28 cellular contexts compared by ENCODE assay signal in genomic region chr17:51743477-51743876, GRCh38.
"Had no signal": no experiment of that assay in that cellular context is flagged by ENCODE, and none has a peak within 500 bp of the region (broad histone marks: within the 10 kb centered on the region; RNA-seq: fewer than 3 reads in every experiment).

No MANE protein-coding gene starts in this region.

- H3K27me3 ChIP-seq: neural progenitor cell, ovary, right lobe of liver, sigmoid colon, stomach, thyroid gland, tibial nerve, upper lobe of left lung, uterus had no signal

- H3K79me2 ChIP-seq: parathyroid adenoma had no signal

- H2AFZ ChIP-seq: neural progenitor cell, parathyroid adenoma had no signal

- H3K4me1 ChIP-seq: parathyroid adenoma, psoas muscle, right lobe of liver, sigmoid colon, stomach, thyroid gland, tibial nerve, upper lobe of left lung, uterus had no signal

- H3K4me3 Mint-ChIP-seq: naive thymus-derived CD8-positive, alpha-beta T cell; natural killer cell treated with Interleukin-12 subunit alpha and Interleukin-12 subunit beta and Interleukin-15 and Interleukin-18, amount 100 ng/mL, for 72 hours; neural progenitor cell; stimulated activated effector memory CD8-positive, alpha-beta T cell treated with anti-CD3 and anti-CD28 coated beads, Interleukin-12 subunit alpha, Interleukin-12 subunit beta, amount 100 ng/mL, for 72 hours; stimulated activated naive B cell treated with anti-CD40 and anti-IgM and Interleukin-4, amounts not matched to agents 10 μg/mL and 1 μg/mL and 100 μg/mL, for 72 hours; stimulated activated naive CD8-positive, alpha-beta T cell treated with anti-CD3 and anti-CD28 coated beads, Interleukin-15, Interleukin-2, amounts not matched to agents 100 ng/mL and 50 ng/mL, for 24 hours had no signal

- ATAC-seq: naive thymus-derived CD8-positive, alpha-beta T cell; natural killer cell treated with Interleukin-12 subunit alpha and Interleukin-12 subunit beta and Interleukin-15 and Interleukin-18, amount 100 ng/mL, for 72 hours; psoas muscle; right cardiac atrium; right lobe of liver; stimulated activated effector memory CD8-positive, alpha-beta T cell treated with anti-CD3 and anti-CD28 coated beads, Interleukin-12 subunit alpha, Interleukin-12 subunit beta, amount 100 ng/mL, for 72 hours; stimulated activated naive B cell treated with anti-CD40 and anti-IgM and Interleukin-4, amounts not matched to agents 10 μg/mL and 1 μg/mL and 100 μg/mL, for 72 hours had no signal

- H3K9ac ChIP-seq: neural progenitor cell, parathyroid adenoma had no signal

- FAIRE-seq: small intestine had no signal

- H3K4me1 Mint-ChIP-seq: naive thymus-derived CD8-positive, alpha-beta T cell; stimulated activated effector memory CD8-positive, alpha-beta T cell treated with anti-CD3 and anti-CD28 coated beads, Interleukin-12 subunit alpha, Interleukin-12 subunit beta, amount 100 ng/mL, for 72 hours; stimulated activated naive B cell treated with anti-CD40 and anti-IgM and Interleukin-4, amounts not matched to agents 10 μg/mL and 1 μg/mL and 100 μg/mL, for 72 hours had no signal

- DNase-seq: naive thymus-derived CD8-positive, alpha-beta T cell; occipital lobe; ovary; posterior cingulate gyrus; psoas muscle; right cardiac atrium; right lobe of liver; sigmoid colon; small intestine; stimulated activated CD4-positive, alpha-beta T cell treated with anti-CD3 and anti-CD28 coated beads, Interleukin-15, amount 100 ng/mL, for 24 hours; stimulated activated CD4-positive, alpha-beta T cell treated with anti-CD3 and anti-CD28 coated beads, Interleukin-2, amount 100 ng/mL, for 24 hours; stimulated activated CD4-positive, alpha-beta T cell treated with anti-CD3 and anti-CD28 coated beads, Interleukin-2, amount 100 ng/mL, for 48 hours; stimulated activated CD4-positive, alpha-beta T cell treated with anti-CD3 and anti-CD28 coated beads, Interleukin-4, amount 100 ng/mL, for 24 hours; stimulated activated naive B cell treated with anti-CD40 and anti-IgM and Interleukin-4, amounts not matched to agents 10 μg/mL and 1 μg/mL and 100 μg/mL, for 72 hours; stimulated activated naive CD4-positive, alpha-beta T cell treated with Interleukin-2 at 50 U/mL for 16 hours; stomach; thyroid gland; trophoblast cell; upper lobe of left lung; uterus had no signal

- H3K27ac Mint-ChIP-seq: naive thymus-derived CD8-positive, alpha-beta T cell; natural killer cell treated with Interleukin-12 subunit alpha and Interleukin-12 subunit beta and Interleukin-15 and Interleukin-18, amount 100 ng/mL, for 72 hours; neural progenitor cell; progenitor cell of endocrine pancreas; stimulated activated effector memory CD8-positive, alpha-beta T cell treated with anti-CD3 and anti-CD28 coated beads, Interleukin-12 subunit alpha, Interleukin-12 subunit beta, amount 100 ng/mL, for 72 hours; stimulated activated naive B cell treated with anti-CD40 and anti-IgM and Interleukin-4, amounts not matched to agents 10 μg/mL and 1 μg/mL and 100 μg/mL, for 72 hours; stimulated activated naive CD8-positive, alpha-beta T cell treated with anti-CD3 and anti-CD28 coated beads, Interleukin-15, Interleukin-2, amounts not matched to agents 100 ng/mL and 50 ng/mL, for 24 hours had no signal

- H3K36me3 ChIP-seq: neural progenitor cell, ovary, right lobe of liver, sigmoid colon, stomach, thoracic aorta, thyroid gland, tibial nerve, upper lobe of left lung, uterus had no signal

- H3K4me3 ChIP-seq: neural progenitor cell, ovary, psoas muscle, right lobe of liver, sigmoid colon, stomach, thoracic aorta, thyroid gland, tibial nerve, upper lobe of left lung, uterus had no signal

- H3K9me3 ChIP-seq: ovary, psoas muscle, right lobe of liver, sigmoid colon, stomach, thoracic aorta, thyroid gland, tibial nerve, upper lobe of left lung, uterus had no signal

- H3K9me3 Mint-ChIP-seq: naive thymus-derived CD8-positive, alpha-beta T cell; neural progenitor cell; stimulated activated effector memory CD8-positive, alpha-beta T cell treated with anti-CD3 and anti-CD28 coated beads, Interleukin-12 subunit alpha, Interleukin-12 subunit beta, amount 100 ng/mL, for 72 hours; stimulated activated naive B cell treated with anti-CD40 and anti-IgM and Interleukin-4, amounts not matched to agents 10 μg/mL and 1 μg/mL and 100 μg/mL, for 72 hours; stimulated activated naive CD8-positive, alpha-beta T cell treated with anti-CD3 and anti-CD28 coated beads, Interleukin-15, Interleukin-2, amounts not matched to agents 100 ng/mL and 50 ng/mL, for 24 hours had no signal

- H3K36me3 Mint-ChIP-seq: naive thymus-derived CD8-positive, alpha-beta T cell; natural killer cell treated with Interleukin-12 subunit alpha and Interleukin-12 subunit beta and Interleukin-15 and Interleukin-18, amount 100 ng/mL, for 72 hours; neural progenitor cell; stimulated activated effector memory CD8-positive, alpha-beta T cell treated with anti-CD3 and anti-CD28 coated beads, Interleukin-12 subunit alpha, Interleukin-12 subunit beta, amount 100 ng/mL, for 72 hours; stimulated activated naive B cell treated with anti-CD40 and anti-IgM and Interleukin-4, amounts not matched to agents 10 μg/mL and 1 μg/mL and 100 μg/mL, for 72 hours had no signal

- H3K4me2 ChIP-seq: neural progenitor cell had no signal

- H3K27ac ChIP-seq: neural progenitor cell, ovary, parathyroid adenoma, psoas muscle, right lobe of liver, sigmoid colon, stomach, thoracic aorta, thyroid gland, tibial nerve, upper lobe of left lung, uterus had no signal
